Comparison of ENCODE assay signal across 1 cellular context in the genomic region with DNA sequence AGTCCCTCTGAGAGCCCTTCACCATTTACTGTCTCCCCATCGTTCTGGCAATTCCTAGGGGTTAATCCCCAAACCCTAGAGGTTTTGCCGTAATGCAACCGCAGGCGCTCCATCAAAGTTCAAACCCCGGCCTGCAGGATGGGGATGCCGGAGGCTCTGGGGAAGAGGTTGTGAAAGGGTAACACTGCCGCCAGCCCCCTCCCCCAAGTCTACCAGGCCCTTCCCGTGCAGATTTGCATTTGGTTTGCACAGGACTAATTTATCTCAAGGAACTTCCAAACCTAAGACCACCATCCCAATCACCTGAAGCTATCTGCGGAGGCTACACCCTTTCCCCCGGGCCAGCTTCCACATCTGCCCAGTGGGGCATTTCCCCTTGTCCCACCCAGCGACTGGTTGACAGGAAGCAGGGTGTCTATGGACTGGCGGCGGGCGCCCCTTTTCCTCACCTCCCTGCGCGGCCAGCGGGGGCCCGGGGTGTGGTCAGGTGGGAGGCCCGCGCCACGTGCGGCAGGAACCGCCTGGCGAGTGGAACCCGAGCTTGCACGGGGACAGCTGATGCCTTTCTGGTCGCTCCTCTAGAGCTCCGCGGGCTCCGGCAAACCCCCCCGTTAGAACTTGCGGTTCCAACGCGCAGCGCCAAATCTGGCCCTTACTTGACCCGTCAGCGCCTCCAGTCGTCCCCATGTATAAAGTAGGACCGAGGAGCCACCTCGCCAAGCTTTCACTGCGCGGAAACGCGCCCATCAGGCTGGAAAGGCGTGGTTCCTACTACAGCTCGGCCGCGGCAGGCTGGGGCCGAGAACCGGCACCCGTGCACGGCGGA.
A peak's percentile ranks its signal among the peaks of the same experiment; 100 is the strongest.
TF ChIP-seq lines count a peak whose summit lies in the region.

No MANE protein-coding gene starts in this region.

TF ChIP-seq in H1, 55 proteins besides CTCF, POLR2A, EP300 and RAD21 (continued from another document):
- 0 out of 4 replicates have a peak, but pooled peaks of 1 of the 2 experiments have one; percentile 40 for TF ChIP-seq SIN3A (conservative IDR thresholded peaks at IDR 0.05 in 1 of 2, IDR thresholded peaks at IDR 0.05 in 1 of 2; ENCODE audit: low read depth in 1 of 2, low read length in 2 of 2)
- no peak for TF ChIP-seq RBBP5 (IDR thresholded peaks at IDR 0.05; ENCODE audit: borderline replicate concordance, low read depth, low read length)
- TF ChIP-seq CBX8 (IDR thresholded peaks at IDR 0.05; ENCODE audit: borderline replicate concordance, low read depth, low read length) = no peak
- TF ChIP-seq CREB1 (IDR thresholded peaks at IDR 0.05) = 0 out of 2 replicates have a peak, but pooled peaks have one; percentile 7
- no peak for TF ChIP-seq RXRA (IDR thresholded peaks at IDR 0.05; ENCODE audit: insufficient read depth, low read depth, low read length)
- no peak for TF ChIP-seq JUN (IDR thresholded peaks at IDR 0.05; ENCODE audit: low read depth, low read length)
- TF ChIP-seq POU5F1 (IDR thresholded peaks at IDR 0.05; ENCODE audit: low read depth, low read length) = no peak
- TF ChIP-seq NRF1 (IDR thresholded peaks at IDR 0.05; ENCODE audit: low read depth, low read length) = no peak
- TF ChIP-seq CTBP2 (IDR thresholded peaks at IDR 0.05; ENCODE audit: borderline replicate concordance, insufficient read depth, insufficient read length, low read length) = no peak
- no peak for TF ChIP-seq ZNF274 (IDR thresholded peaks at IDR 0.05; ENCODE audit: borderline replicate concordance, extremely low read depth, low read length)
- no peak for TF ChIP-seq HDAC2 (IDR thresholded peaks at IDR 0.05; ENCODE audit: borderline replicate concordance in 1 of 2, low read depth in 2 of 2, low read length in 2 of 2)
- no peak for TF ChIP-seq GTF2F1 (IDR thresholded peaks at IDR 0.05; ENCODE audit: borderline replicate concordance, low read depth, low read length)
- no peak for TF ChIP-seq BCL11A (IDR thresholded peaks at IDR 0.05; ENCODE audit: low read depth in 2 of 2, low read length in 2 of 2)
- no peak for TF ChIP-seq SRF (IDR thresholded peaks at IDR 0.05; ENCODE audit: low read depth, low read length)
- no peak for TF ChIP-seq TCF12 (IDR thresholded peaks at IDR 0.05; ENCODE audit: low read depth, low read length)
- TF ChIP-seq, protein P1, sequence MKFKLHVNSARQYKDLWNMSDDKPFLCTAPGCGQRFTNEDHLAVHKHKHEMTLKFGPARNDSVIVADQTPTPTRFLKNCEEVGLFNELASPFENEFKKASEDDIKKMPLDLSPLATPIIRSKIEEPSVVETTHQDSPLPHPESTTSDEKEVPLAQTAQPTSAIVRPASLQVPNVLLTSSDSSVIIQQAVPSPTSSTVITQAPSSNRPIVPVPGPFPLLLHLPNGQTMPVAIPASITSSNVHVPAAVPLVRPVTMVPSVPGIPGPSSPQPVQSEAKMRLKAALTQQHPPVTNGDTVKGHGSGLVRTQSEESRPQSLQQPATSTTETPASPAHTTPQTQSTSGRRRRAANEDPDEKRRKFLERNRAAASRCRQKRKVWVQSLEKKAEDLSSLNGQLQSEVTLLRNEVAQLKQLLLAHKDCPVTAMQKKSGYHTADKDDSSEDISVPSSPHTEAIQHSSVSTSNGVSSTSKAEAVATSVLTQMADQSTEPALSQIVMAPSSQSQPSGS (IDR thresholded peaks at IDR 0.05; ENCODE audit: low read length) = no peak
- no peak for TF ChIP-seq RFX5 (IDR thresholded peaks at IDR 0.05; ENCODE audit: borderline replicate concordance, low read depth, low read length)
- TF ChIP-seq ASH2L (IDR thresholded peaks at IDR 0.05; ENCODE audit: low read length) = peak; percentile 58
- no peak for TF ChIP-seq TAF1 (IDR thresholded peaks at IDR 0.05; ENCODE audit: low read depth, low read length)
- TF ChIP-seq, protein P2, sequence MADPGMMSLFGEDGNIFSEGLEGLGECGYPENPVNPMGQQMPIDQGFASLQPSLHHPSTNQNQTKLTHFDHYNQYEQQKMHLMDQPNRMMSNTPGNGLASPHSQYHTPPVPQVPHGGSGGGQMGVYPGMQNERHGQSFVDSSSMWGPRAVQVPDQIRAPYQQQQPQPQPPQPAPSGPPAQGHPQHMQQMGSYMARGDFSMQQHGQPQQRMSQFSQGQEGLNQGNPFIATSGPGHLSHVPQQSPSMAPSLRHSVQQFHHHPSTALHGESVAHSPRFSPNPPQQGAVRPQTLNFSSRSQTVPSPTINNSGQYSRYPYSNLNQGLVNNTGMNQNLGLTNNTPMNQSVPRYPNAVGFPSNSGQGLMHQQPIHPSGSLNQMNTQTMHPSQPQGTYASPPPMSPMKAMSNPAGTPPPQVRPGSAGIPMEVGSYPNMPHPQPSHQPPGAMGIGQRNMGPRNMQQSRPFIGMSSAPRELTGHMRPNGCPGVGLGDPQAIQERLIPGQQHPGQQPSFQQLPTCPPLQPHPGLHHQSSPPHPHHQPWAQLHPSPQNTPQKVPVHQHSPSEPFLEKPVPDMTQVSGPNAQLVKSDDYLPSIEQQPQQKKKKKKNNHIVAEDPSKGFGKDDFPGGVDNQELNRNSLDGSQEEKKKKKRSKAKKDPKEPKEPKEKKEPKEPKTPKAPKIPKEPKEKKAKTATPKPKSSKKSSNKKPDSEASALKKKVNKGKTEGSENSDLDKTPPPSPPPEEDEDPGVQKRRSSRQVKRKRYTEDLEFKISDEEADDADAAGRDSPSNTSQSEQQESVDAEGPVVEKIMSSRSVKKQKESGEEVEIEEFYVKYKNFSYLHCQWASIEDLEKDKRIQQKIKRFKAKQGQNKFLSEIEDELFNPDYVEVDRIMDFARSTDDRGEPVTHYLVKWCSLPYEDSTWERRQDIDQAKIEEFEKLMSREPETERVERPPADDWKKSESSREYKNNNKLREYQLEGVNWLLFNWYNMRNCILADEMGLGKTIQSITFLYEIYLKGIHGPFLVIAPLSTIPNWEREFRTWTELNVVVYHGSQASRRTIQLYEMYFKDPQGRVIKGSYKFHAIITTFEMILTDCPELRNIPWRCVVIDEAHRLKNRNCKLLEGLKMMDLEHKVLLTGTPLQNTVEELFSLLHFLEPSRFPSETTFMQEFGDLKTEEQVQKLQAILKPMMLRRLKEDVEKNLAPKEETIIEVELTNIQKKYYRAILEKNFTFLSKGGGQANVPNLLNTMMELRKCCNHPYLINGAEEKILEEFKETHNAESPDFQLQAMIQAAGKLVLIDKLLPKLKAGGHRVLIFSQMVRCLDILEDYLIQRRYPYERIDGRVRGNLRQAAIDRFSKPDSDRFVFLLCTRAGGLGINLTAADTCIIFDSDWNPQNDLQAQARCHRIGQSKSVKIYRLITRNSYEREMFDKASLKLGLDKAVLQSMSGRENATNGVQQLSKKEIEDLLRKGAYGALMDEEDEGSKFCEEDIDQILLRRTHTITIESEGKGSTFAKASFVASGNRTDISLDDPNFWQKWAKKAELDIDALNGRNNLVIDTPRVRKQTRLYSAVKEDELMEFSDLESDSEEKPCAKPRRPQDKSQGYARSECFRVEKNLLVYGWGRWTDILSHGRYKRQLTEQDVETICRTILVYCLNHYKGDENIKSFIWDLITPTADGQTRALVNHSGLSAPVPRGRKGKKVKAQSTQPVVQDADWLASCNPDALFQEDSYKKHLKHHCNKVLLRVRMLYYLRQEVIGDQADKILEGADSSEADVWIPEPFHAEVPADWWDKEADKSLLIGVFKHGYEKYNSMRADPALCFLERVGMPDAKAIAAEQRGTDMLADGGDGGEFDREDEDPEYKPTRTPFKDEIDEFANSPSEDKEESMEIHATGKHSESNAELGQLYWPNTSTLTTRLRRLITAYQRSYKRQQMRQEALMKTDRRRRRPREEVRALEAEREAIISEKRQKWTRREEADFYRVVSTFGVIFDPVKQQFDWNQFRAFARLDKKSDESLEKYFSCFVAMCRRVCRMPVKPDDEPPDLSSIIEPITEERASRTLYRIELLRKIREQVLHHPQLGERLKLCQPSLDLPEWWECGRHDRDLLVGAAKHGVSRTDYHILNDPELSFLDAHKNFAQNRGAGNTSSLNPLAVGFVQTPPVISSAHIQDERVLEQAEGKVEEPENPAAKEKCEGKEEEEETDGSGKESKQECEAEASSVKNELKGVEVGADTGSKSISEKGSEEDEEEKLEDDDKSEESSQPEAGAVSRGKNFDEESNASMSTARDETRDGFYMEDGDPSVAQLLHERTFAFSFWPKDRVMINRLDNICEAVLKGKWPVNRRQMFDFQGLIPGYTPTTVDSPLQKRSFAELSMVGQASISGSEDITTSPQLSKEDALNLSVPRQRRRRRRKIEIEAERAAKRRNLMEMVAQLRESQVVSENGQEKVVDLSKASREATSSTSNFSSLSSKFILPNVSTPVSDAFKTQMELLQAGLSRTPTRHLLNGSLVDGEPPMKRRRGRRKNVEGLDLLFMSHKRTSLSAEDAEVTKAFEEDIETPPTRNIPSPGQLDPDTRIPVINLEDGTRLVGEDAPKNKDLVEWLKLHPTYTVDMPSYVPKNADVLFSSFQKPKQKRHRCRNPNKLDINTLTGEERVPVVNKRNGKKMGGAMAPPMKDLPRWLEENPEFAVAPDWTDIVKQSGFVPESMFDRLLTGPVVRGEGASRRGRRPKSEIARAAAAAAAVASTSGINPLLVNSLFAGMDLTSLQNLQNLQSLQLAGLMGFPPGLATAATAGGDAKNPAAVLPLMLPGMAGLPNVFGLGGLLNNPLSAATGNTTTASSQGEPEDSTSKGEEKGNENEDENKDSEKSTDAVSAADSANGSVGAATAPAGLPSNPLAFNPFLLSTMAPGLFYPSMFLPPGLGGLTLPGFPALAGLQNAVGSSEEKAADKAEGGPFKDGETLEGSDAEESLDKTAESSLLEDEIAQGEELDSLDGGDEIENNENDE (IDR thresholded peaks at IDR 0.05; ENCODE audit: insufficient replicate concordance, low read length) = no peak
- no peak for TF ChIP-seq GABPA (IDR thresholded peaks at IDR 0.05; ENCODE audit: borderline replicate concordance, insufficient read depth, low read length)
- TF ChIP-seq, protein P3, sequence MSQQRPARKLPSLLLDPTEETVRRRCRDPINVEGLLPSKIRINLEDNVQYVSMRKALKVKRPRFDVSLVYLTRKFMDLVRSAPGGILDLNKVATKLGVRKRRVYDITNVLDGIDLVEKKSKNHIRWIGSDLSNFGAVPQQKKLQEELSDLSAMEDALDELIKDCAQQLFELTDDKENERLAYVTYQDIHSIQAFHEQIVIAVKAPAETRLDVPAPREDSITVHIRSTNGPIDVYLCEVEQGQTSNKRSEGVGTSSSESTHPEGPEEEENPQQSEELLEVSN (IDR thresholded peaks at IDR 0.05) = 0 out of 2 replicates have a peak, but pooled peaks have one; percentile 18
- TF ChIP-seq SP1 (IDR thresholded peaks at IDR 0.05; ENCODE audit: low read depth, low read length) = no peak
- no peak for TF ChIP-seq SIRT6 (IDR thresholded peaks at IDR 0.05; ENCODE audit: low read length)
- no peak for TF ChIP-seq POLR2AphosphoS5 (IDR thresholded peaks at IDR 0.05; ENCODE audit: low read depth, low read length)
- peak; percentile 81 for TF ChIP-seq KDM4A (IDR thresholded peaks at IDR 0.05; ENCODE audit: low read depth, low read length, severe bottlenecking)
- no peak for TF ChIP-seq CEBPB (IDR thresholded peaks at IDR 0.05; ENCODE audit: low read depth, low read length)
- no peak for TF ChIP-seq TAF7 (optimal IDR thresholded peaks at IDR 0.05; ENCODE audit: borderline replicate concordance, low read depth, low read length)
- no peak for TF ChIP-seq JUND (IDR thresholded peaks at IDR 0.05; ENCODE audit: low read length)
- TF ChIP-seq SIX5 (IDR thresholded peaks at IDR 0.05; ENCODE audit: low read depth, low read length) = no peak
- no peak for TF ChIP-seq SAP30 (IDR thresholded peaks at IDR 0.05; ENCODE audit: insufficient read depth, insufficient replicate concordance, low read length)
- TF ChIP-seq FOSL1 (IDR thresholded peaks at IDR 0.05; ENCODE audit: insufficient read depth, low read depth, low read length) = no peak
- TF ChIP-seq CHD2 (IDR thresholded peaks at IDR 0.05; ENCODE audit: low read length) = no peak
- no peak for TF ChIP-seq BRCA1 (IDR thresholded peaks at IDR 0.05; ENCODE audit: low read depth, low read length)
- no peak for TF ChIP-seq MAFK (IDR thresholded peaks at IDR 0.05; ENCODE audit: low read depth, low read length)
- TF ChIP-seq BACH1 (IDR thresholded peaks at IDR 0.05; ENCODE audit: low read length) = no peak
- TF ChIP-seq EZH2 (IDR thresholded peaks at IDR 0.05; ENCODE audit: low read depth, low read length, severe bottlenecking) = peak; percentile 28
- TF ChIP-seq YY1 (IDR thresholded peaks at IDR 0.05; ENCODE audit: low read depth, low read length) = no peak
- no peak for TF ChIP-seq KDM1A (IDR thresholded peaks at IDR 0.05; ENCODE audit: borderline replicate concordance, low read length)
- TF ChIP-seq, protein P4, sequence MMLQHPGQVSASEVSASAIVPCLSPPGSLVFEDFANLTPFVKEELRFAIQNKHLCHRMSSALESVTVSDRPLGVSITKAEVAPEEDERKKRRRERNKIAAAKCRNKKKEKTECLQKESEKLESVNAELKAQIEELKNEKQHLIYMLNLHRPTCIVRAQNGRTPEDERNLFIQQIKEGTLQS (IDR thresholded peaks at IDR 0.05; ENCODE audit: insufficient read depth, low read depth, low read length) = no peak
- 0 out of 2 replicates have a peak, but pooled peaks have one; percentile 16 for TF ChIP-seq PHF8 (conservative IDR thresholded peaks at IDR 0.05; ENCODE audit: low read depth, low read length)
- no peak for TF ChIP-seq EGR1 (IDR thresholded peaks at IDR 0.05; ENCODE audit: borderline replicate concordance, low read depth, low read length)
- TF ChIP-seq KDM5A (IDR thresholded peaks at IDR 0.05; ENCODE audit: low read length) = no peak
- no peak for TF ChIP-seq CBX5 (IDR thresholded peaks at IDR 0.05; ENCODE audit: low read depth, low read length)
- peak; percentile 37 for TF ChIP-seq RNF2 (IDR thresholded peaks at IDR 0.05; ENCODE audit: borderline replicate concordance, low read depth, low read length, missing control alignments, poor library complexity, severe bottlenecking)
- no peak for TF ChIP-seq NANOG (IDR thresholded peaks at IDR 0.05; ENCODE audit: insufficient read depth, low read depth, low read length, poor library complexity, severe bottlenecking)
- TF ChIP-seq, protein P5, sequence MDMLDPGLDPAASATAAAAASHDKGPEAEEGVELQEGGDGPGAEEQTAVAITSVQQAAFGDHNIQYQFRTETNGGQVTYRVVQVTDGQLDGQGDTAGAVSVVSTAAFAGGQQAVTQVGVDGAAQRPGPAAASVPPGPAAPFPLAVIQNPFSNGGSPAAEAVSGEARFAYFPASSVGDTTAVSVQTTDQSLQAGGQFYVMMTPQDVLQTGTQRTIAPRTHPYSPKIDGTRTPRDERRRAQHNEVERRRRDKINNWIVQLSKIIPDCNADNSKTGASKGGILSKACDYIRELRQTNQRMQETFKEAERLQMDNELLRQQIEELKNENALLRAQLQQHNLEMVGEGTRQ (IDR thresholded peaks at IDR 0.05; ENCODE audit: low read length) = no peak
- TF ChIP-seq HDAC6 (IDR thresholded peaks at IDR 0.05; ENCODE audit: low read depth, low read length) = no peak
- no peak for TF ChIP-seq TBP (IDR thresholded peaks at IDR 0.05; ENCODE audit: low read depth, low read length)
- TF ChIP-seq, protein P6, sequence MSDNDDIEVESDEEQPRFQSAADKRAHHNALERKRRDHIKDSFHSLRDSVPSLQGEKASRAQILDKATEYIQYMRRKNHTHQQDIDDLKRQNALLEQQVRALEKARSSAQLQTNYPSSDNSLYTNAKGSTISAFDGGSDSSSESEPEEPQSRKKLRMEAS (IDR thresholded peaks at IDR 0.05) = peak; percentile 64
- TF ChIP-seq SP4 (IDR thresholded peaks at IDR 0.05; ENCODE audit: low read length) = no peak
- no peak for TF ChIP-seq SUZ12 (IDR thresholded peaks at IDR 0.05; ENCODE audit: low read length)
- no peak for TF ChIP-seq CHD1 (IDR thresholded peaks at IDR 0.05; ENCODE audit: low read depth, low read length)
